ENCODE assay signal across 16 cellular contexts in the genomic region with DNA sequence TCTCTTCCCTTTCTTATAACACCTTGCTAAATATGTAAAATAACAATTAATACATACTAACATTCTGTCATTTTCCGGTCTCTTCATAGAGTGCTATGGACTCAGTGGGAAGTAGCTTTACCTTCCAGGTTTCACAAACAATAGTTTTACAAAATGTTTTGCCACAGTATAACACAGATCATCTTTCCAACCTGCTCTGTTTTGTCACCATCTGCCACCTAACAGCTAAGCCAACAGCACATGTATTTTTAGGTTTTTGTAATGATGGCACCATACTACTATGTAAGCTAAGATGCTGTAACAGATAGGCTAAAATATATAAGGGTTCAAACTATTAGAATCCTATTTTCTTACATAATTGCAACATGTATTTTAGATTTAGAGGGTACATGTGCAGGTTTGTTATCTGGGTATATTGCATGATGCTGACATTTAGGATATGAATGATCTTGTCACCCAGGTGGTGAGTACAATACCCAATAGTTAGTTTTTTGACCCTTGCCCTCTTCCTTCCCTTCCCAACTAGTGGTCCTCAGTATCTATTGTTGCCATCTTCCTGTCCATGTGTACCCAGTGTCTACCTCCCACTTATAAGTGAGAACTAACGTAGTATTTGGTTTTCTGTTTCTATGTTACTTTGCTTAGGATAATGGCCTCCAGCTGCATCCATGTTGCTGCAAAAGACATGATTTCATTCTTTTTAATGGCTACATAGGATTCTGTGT. TPM values are rescaled to one million over a fixed set of nuclear protein-coding genes. Genes with fewer than 3 reads are reported as not detected.
DNase-seq lines count a peak whose midpoint lies in the region; FAIRE-seq and TF ChIP-seq lines count a peak whose summit lies in the region.
"Had no signal": no experiment of that assay in that cellular context is flagged by ENCODE, and none has a peak within 500 bp of the region (broad histone marks: within the 10 kb centered on the region; RNA-seq: fewer than 3 reads in every experiment).

No MANE protein-coding gene starts in this region.

- H3K4me3 ChIP-seq in mesendoderm (ENCODE audit: low read length) = no peak overlapping the region
- H3K4me3 ChIP-seq: GM23248 had no signal

- no peak overlapping the region for H3K4me2 ChIP-seq in mesendoderm (ENCODE audit: low read length)

- no peak overlapping the region for H4K8ac ChIP-seq in mesendoderm (ENCODE audit: low read depth, low read length)

- no peak overlapping the region for H3K9ac ChIP-seq in mesendoderm (ENCODE audit: low read length)
- H3K9ac ChIP-seq: GM23248 had no signal

- no peak overlapping the region for H3K23ac ChIP-seq in mesendoderm (ENCODE audit: low read length)

- TF ChIP-seq CTCF in D721Med (IDR thresholded peaks at IDR 0.05; ENCODE audit: insufficient read depth, missing control alignments) = no peak

- H3K18ac ChIP-seq in mesendoderm (ENCODE audit: low read length) = no peak overlapping the region

- no CpG with 5 or more reads among the region's 2 CpGs for WGBS in mesendoderm (ENCODE audit: extremely low coverage, insufficient coverage, low lambda C conversion rate)

- H3K79me2 ChIP-seq in mesendoderm (ENCODE audit: control insufficient read depth, insufficient read depth, low read length) = no peaks in the 10 kb centered on the region

- no peak overlapping the region for H2AK5ac ChIP-seq in mesendoderm (ENCODE audit: low read length)

- H2BK5ac ChIP-seq in mesendoderm (ENCODE audit: low read length) = no peak overlapping the region

- H3K56ac ChIP-seq in mesendoderm (ENCODE audit: low read length) = no peak overlapping the region

- FAIRE-seq in D721Med (lab: Jason Lieb, UNC) = peak; percentile 44
- FAIRE-seq in urothelium cell line (lab: Jason Lieb, UNC) = peak; percentile 77
- FAIRE-seq: A204.1, H54, HepG2 had no signal

- no peak overlapping the region for H3K27ac ChIP-seq in mesendoderm (ENCODE audit: low read depth, low read length)
- H3K27ac ChIP-seq: C4-2B, GM23248 had no signal

- no peak overlapping the region for H3K4ac ChIP-seq in mesendoderm (ENCODE audit: low read depth, low read length)

- H3K27me3 ChIP-seq in mesendoderm (ENCODE audit: insufficient read depth, low read length, poor library complexity) = no peaks in the 10 kb centered on the region
- H3K27me3 ChIP-seq: BE2C had no signal

- no peak overlapping the region for H2BK15ac ChIP-seq in mesendoderm (replicated peaks; ENCODE audit: low read depth)

- H4K5ac ChIP-seq in mesendoderm (ENCODE audit: low read length) = no peak overlapping the region

- H3K79me1 ChIP-seq in mesendoderm (ENCODE audit: low read length) = no peaks in the 10 kb centered on the region

- H3K36me3 ChIP-seq in mesendoderm (ENCODE audit: control insufficient read depth, insufficient read depth, low read length) = no peaks in the 10 kb centered on the region
- H3K36me3 ChIP-seq: BE2C had no signal

- DNase-seq in D721Med (ENCODE audit: insufficient read length, low spot score) (no peak), NCI-H2171 (lab: John Stamatoyannopoulos, UW) (peak; percentile 21), dermis blood vessel endothelial cell (peak; percentile 54), urothelium cell line (ENCODE audit: low spot score) (no peak), cortex of kidney (lab: John Stamatoyannopoulos, UW) (no peak), mesendoderm (no peak), germinal center (ENCODE audit: low spot score) (no peak)
- DNase-seq: BE2C; CD4-positive, alpha-beta memory T cell; COR-L47; DND-41; GM23248 had no signal

- no peaks in the 10 kb centered on the region for H3K4me1 ChIP-seq in mesendoderm (ENCODE audit: control insufficient read depth, low read depth, low read length)
- H3K4me1 ChIP-seq: BE2C had no signal

- H2BK120ac ChIP-seq in mesendoderm (ENCODE audit: low read depth, low read length) = no peak overlapping the region

RNA-seq across cellular contexts. Expression of a gene that starts 8.7 kb away (rescaled TPM):
- total RNA-seq in dermis blood vessel endothelial cell = 76.3 and 115 TPM in 2 replicates
- polyA plus RNA-seq in mesendoderm (2013, experiment 1 of 2) = 0.07 TPM
- 0.17 TPM for polyA plus RNA-seq in mesendoderm (2013, experiment 2 of 2)
- total RNA-seq: CD4-positive, alpha-beta memory T cell had no signal
- polyA plus RNA-seq: CD4-positive, alpha-beta memory T cell had no signal

Comparison
In these comparisons a context has a peak if more than half of its experiments do, and no peak if none do; other contexts are left out.
1. DNase-seq: peak in NCI-H2171 (single experiment) and dermis blood vessel endothelial cell (single experiment); none in D721Med (single experiment), urothelium cell line (single experiment), cortex of kidney (single experiment), mesendoderm (single experiment) and germinal center (single experiment).